13 cellular contexts compared by ENCODE assay signal in genomic region chr15:40420793-40421192, GRCh38. TPM values are rescaled to one million over a fixed set of nuclear protein-coding genes. Genes with fewer than 3 reads are reported as not detected.
DNase-seq lines count a peak whose midpoint lies in the region; ATAC-seq, FAIRE-seq and TF ChIP-seq lines count a peak whose summit lies in the region.
"Had no signal": no experiment of that assay in that cellular context is flagged by ENCODE, and none has a peak within 500 bp of the region (broad histone marks: within the 10 kb centered on the region; RNA-seq: fewer than 3 reads in every experiment).

No MANE protein-coding gene starts in this region.

- TF ChIP-seq POLR2A in K562 (conservative IDR thresholded peaks at IDR 0.05) (no peak), lower leg skin (IDR thresholded peaks at IDR 0.05) (no peak)

- H3K36me3 ChIP-seq in K562 (ENCODE audit: control insufficient read depth, insufficient read depth, low read length) (no peaks in the 10 kb centered on the region), lung (ENCODE audit: control insufficient read depth in 2 of 2, insufficient read depth in 2 of 2, low read length in 2 of 2) (peaks cover 0 to 16% of the 10 kb centered on the region in 2 donors)

- TF ChIP-seq CTCF in K562 (IDR thresholded peaks at IDR 0.05 in 2 of 3, conservative IDR thresholded peaks at IDR 0.05 in 1 of 3; ENCODE audit: insufficient read depth in 2 of 3, low read depth in 1 of 3, low read length in 3 of 3) (no peak), lung (IDR thresholded peaks at IDR 0.05; ENCODE audit: control extremely low read depth, extremely low read depth) (no peak), lower leg skin (IDR thresholded peaks at IDR 0.05) (no peak)

- FAIRE-seq in K562 (lab: Jason Lieb, UNC): no peak
- FAIRE-seq: astrocyte had no signal

- ATAC-seq in K562 (no peak), lung (ENCODE audit: insufficient read depth, low FRiP score) (peak; percentile 28), HG02588 (IDR thresholded peaks at IDR 0.05; ENCODE audit: unreplicated experiment) (no peak)

- no peak overlapping the region for H3K4me3 ChIP-seq in K562
- H3K4me3 ChIP-seq in lung: no peak overlapping the region
- H3K4me3 ChIP-seq in lower leg skin (ENCODE audit: low read depth, poor library complexity, severe bottlenecking): no peak overlapping the region

- POLR2A ChIA-PET in K562 (lab: Yijun Ruan, JAX): interaction anchor here (1.0 kb wide), 1 partner anchor 46 kb away, joined by 3 read pairs; no protein-coding TSS in a partner anchor

- in situ Hi-C loops in K562 (cut with MboI): loop anchor here (5.0 to 10.0 kb wide), 3 partner anchors 73 to 366 kb away; no protein-coding TSS in a partner anchor

- WGBS in K562 (ENCODE audit: insufficient coverage, low coverage, missing lambda C conversion rate): 69% methylated on average over 3 of the region's 3 CpGs
- WGBS in lung, 2 donors: 52 to 54% methylated on average over 3 of the region's 3 CpGs
- WGBS in lower leg skin, 2 donors: 30 to 42% methylated on average over 3 of the region's 3 CpGs

- 0 out of 4 replicates have a peak overlapping the region, but pooled peaks of 1 of the 2 experiments have one; percentile 18 for H3K9ac ChIP-seq in K562 (ENCODE audit: insufficient read depth in 1 of 2, low read depth in 2 of 2, low read length in 2 of 2)

- CTCF ChIA-PET in K562 (lab: Yijun Ruan, JAX; ENCODE audit: low intra/inter-chr PET ratio): interaction anchor here (1.8 to 3.1 kb wide), 4 partner anchors 52 to 141 kb away, joined by 7 to 28 read pairs (median 26); no protein-coding TSS in a partner anchor

- intact Hi-C loops in K562 (cut with micrococcal nuclease): loop anchor here (5.0 kb wide), 2 partner anchors 63 to 98 kb away; partner anchors contain the start of genes DISP2 and INAFM2
- intact Hi-C loops in lower leg skin (cut with DNase I; ENCODE audit: low total_unique reads): loop anchor here (5.0 to 10.0 kb wide), 2 partner anchors 46 to 138 kb away; partner anchors contain the start of gene ANKRD63

- H3K9me3 ChIP-seq in K562 (replicated peaks; ENCODE audit: control insufficient read depth, insufficient read depth, low read depth, low read length) (no peaks in the 10 kb centered on the region), lung (ENCODE audit: control insufficient read depth in 2 of 2, insufficient read depth in 1 of 2, low read length in 1 of 2) (no peaks in the 10 kb centered on the region)

- no peaks in the 10 kb centered on the region for H3K27me3 ChIP-seq in K562 (ENCODE audit: control insufficient read depth in 2 of 2, insufficient read depth in 2 of 2, low read length in 2 of 2)
- no peaks in the 10 kb centered on the region for H3K27me3 ChIP-seq in lung (ENCODE audit: control insufficient read depth, insufficient read depth)

- H3K4me1 ChIP-seq in K562 (replicated peaks in 1 of 2; ENCODE audit: control insufficient read depth in 2 of 2, insufficient read depth in 2 of 2, low read length in 2 of 2) (peaks cover 0 to 14% of the 10 kb centered on the region in 2 experiments; a peak in 3 of 5 replicates), lung (ENCODE audit: control insufficient read depth in 2 of 2, insufficient read depth in 2 of 2, low read length in 2 of 2) (peaks cover 0 to 3% of the 10 kb centered on the region in 2 donors)

- DNase-seq in COR-L47 (lab: John Stamatoyannopoulos, UW) (peak; percentile 57), LoVo (ENCODE audit: low spot score) (peak; percentile 91), K562 (ENCODE audit: extremely low read depth in 1 of 4, low spot score in 3 of 4) (no peak), lung (ENCODE audit: low spot score) (peak; percentile 82), lower leg skin (ENCODE audit: low spot score in 2 of 2) (no peak), activated gamma-delta T cell treated with Interleukin-2 at 50 U/mL for 16 hours (no peak)
- no peak for DNase-seq in activated T-cell treated with anti-CD3 and anti-CD28 coated beads, Interleukin-2, amount 50 U/mL, for 1 hour
- DNase-seq: activated CD8-positive, alpha-beta memory T cell treated with anti-CD3 and anti-CD28 coated beads, Interleukin-2, amount 10 ng/mL, durations not matched to agents 7 days and 5 days; CD8-positive, alpha-beta T cell; kidney glomerular epithelial cell; MM.1S had no signal

- TF ChIP-seq RAD21 in K562 (CRISPR knock-in tag; conservative IDR thresholded peaks at IDR 0.05 in 1 of 2, IDR thresholded peaks at IDR 0.05 in 1 of 2): no peak

- no peak overlapping the region for H3K4me2 ChIP-seq in K562 (ENCODE audit: insufficient read depth, low read length)

- no peak for TF ChIP-seq EP300 in K562 (IDR thresholded peaks at IDR 0.05; ENCODE audit: low read length)

- no peak overlapping the region for H3K27ac ChIP-seq in K562 (ENCODE audit: extremely low read depth, low read depth, low read length)
- H3K27ac ChIP-seq in lung (ENCODE audit: low read depth in 1 of 2, low read length in 1 of 2): no peak overlapping the region

- H3K79me2 ChIP-seq in K562 (ENCODE audit: control insufficient read depth, insufficient read depth, low read length): no peaks in the 10 kb centered on the region

- H4K20me1 ChIP-seq in K562 (replicated peaks; ENCODE audit: control insufficient read depth, insufficient read depth, low read length): no peaks in the 10 kb centered on the region

- H3K9me1 ChIP-seq in K562 (ENCODE audit: control insufficient read depth, insufficient read depth, low read length): no peaks in the 10 kb centered on the region

- no peak overlapping the region for H2AFZ ChIP-seq in K562 (ENCODE audit: low read depth, low read length)

- BruUV-seq in K562 (replicated peaks; lab: Mats Ljungman, UMichigan): no TSS peak

RNA-seq across cellular contexts. Expression of gene IVD, which starts 15.2 kb away (rescaled TPM):
- total RNA-seq in K562 (2011; cell fraction: chromatin; rRNA removed; ENCODE audit: low replicate concordance): 26.5 and 47.8 TPM in 2 replicates
- 16.8 and 18.7 TPM in 2 replicates for total RNA-seq in K562 (2011; cell fraction: nucleolus; rRNA removed)
- total RNA-seq in K562 (2011; cell fraction: nucleoplasm; rRNA removed): 20.5 and 23.3 TPM in 2 replicates
- total RNA-seq in K562 (2014; rRNA removed): 2.5 and 3.0 TPM in 2 replicates
- total RNA-seq in K562 (2014; rRNA removed; fragmentation: Illumina TruSeq; extraction: Trizol): 2.2 and 2.4 TPM in 2 replicates
- total RNA-seq in K562 (2015; rRNA removed; fragmentation: Illumina TruSeq; extraction: Trizol): 1.5 and 2.0 TPM in 2 replicates
- total RNA-seq in K562 (2021): 3.6 and 5.6 TPM in 2 replicates
- polyA plus RNA-seq in K562 (2011; rRNA removed): 4.5 and 6.9 TPM in 2 replicates
- polyA plus RNA-seq in K562 (2011; cell fraction: cytosol; rRNA removed): 2.1 and 4.2 TPM in 2 replicates
- 10.5 and 14.0 TPM in 2 replicates for polyA plus RNA-seq in K562 (2011; cell fraction: nucleus; rRNA removed)
- 1.4 and 3.7 TPM in 2 replicates for polyA plus RNA-seq in K562 (2012)
- 1.1 and 1.4 TPM in 2 replicates for polyA plus RNA-seq in K562 (2014; fragmentation: Illumina TruSeq; extraction: Trizol)
- under 1 TPM; 0.15 to 0.45 TPM for polyA plus RNA-seq in K562 (2014; fragmentation: Nextera tagmentation; extraction: Ambion mirVana)
- polyA plus RNA-seq in K562 (2014; rRNA removed): 2.9 and 3.5 TPM in 2 replicates
- 5.8 and 10.9 TPM in 2 replicates for polyA minus RNA-seq in K562 (2011; rRNA and poly(A)+ RNA removed)
- polyA minus RNA-seq in K562 (2011; cell fraction: cytosol; rRNA and poly(A)+ RNA removed): 3.1 and 4.5 TPM in 2 replicates
- 4.6 and 6.7 TPM in 2 replicates for polyA minus RNA-seq in K562 (2011; cell fraction: nucleus; rRNA and poly(A)+ RNA removed)
- total RNA-seq in lung: 10 to 100 TPM; 51.0 to 87.8 TPM
- 10 to 100 TPM; 41.4 to 47.6 TPM for polyA plus RNA-seq in lung
- total RNA-seq in lower leg skin: 10 to 100 TPM in 3 of 4 donors, 1 to 10 TPM in 1; 5.9 to 21.1 (median 12.6) TPM

RNA-seq across cellular contexts. Expression of gene BAHD1, which starts 20.0 kb away (rescaled TPM):
- total RNA-seq in K562 (2011; cell fraction: chromatin; rRNA removed; ENCODE audit: low replicate concordance): 30.6 and 63.4 TPM in 2 replicates
- total RNA-seq in K562 (2011; cell fraction: nucleolus; rRNA removed): 33.2 and 38.7 TPM in 2 replicates
- total RNA-seq in K562 (2011; cell fraction: nucleoplasm; rRNA removed): 31.7 and 43.1 TPM in 2 replicates
- total RNA-seq in K562 (2014; rRNA removed) (15.2 and 20.8 TPM in 2 replicates), K562 (2014; rRNA removed; fragmentation: Illumina TruSeq; extraction: Trizol) (9.7 and 10.3 TPM in 2 replicates), K562 (2015; rRNA removed; fragmentation: Illumina TruSeq; extraction: Trizol) (11.5 and 12.3 TPM in 2 replicates), K562 (2021) (33.6 and 38.5 TPM in 2 replicates), lung (10 to 100 TPM; 11.3 to 28.1 TPM), lower leg skin (10 to 100 TPM; 12.8 to 18.5 (median 16.2) TPM)
- polyA plus RNA-seq in K562 (2011; rRNA removed) (9.7 and 10.6 TPM in 2 replicates), K562 (2014; fragmentation: Illumina TruSeq; extraction: Trizol) (18.4 and 26.4 TPM in 2 replicates), K562 (2014; fragmentation: Nextera tagmentation; extraction: Ambion mirVana) (under 1 TPM; 0.55 to 0.80 TPM), K562 (2014; rRNA removed) (19.0 and 19.4 TPM in 2 replicates), lung (10 to 100 TPM; 12.8 to 14.5 TPM)
- 9.1 and 16.4 TPM in 2 replicates for polyA plus RNA-seq in K562 (2011; cell fraction: cytosol; rRNA removed)
- polyA plus RNA-seq in K562 (2011; cell fraction: nucleus; rRNA removed): 27.1 and 43.2 TPM in 2 replicates
- polyA plus RNA-seq in K562 (2012): 24.0 and 25.8 TPM in 2 replicates
- polyA minus RNA-seq in K562 (2011; rRNA and poly(A)+ RNA removed): 7.1 and 10.0 TPM in 2 replicates
- polyA minus RNA-seq in K562 (2011; cell fraction: cytosol; rRNA and poly(A)+ RNA removed): 12.7 TPM in 2 replicates
- polyA minus RNA-seq in K562 (2011; cell fraction: nucleus; rRNA and poly(A)+ RNA removed): 10.5 and 12.2 TPM in 2 replicates

RNA-seq across cellular contexts. Expression of gene KNSTRN, which starts 38.3 kb away (rescaled TPM):
- 84.3 and 130 TPM in 2 replicates for total RNA-seq in K562 (2011; cell fraction: chromatin; rRNA removed; ENCODE audit: low replicate concordance)
- 50.7 and 57.5 TPM in 2 replicates for total RNA-seq in K562 (2011; cell fraction: nucleolus; rRNA removed)
- total RNA-seq in K562 (2011; cell fraction: nucleoplasm; rRNA removed): 75.5 and 94.3 TPM in 2 replicates
- total RNA-seq in K562 (2014; rRNA removed) (51.4 and 62.3 TPM in 2 replicates), K562 (2014; rRNA removed; fragmentation: Illumina TruSeq; extraction: Trizol) (88.2 and 99.8 TPM in 2 replicates), K562 (2015; rRNA removed; fragmentation: Illumina TruSeq; extraction: Trizol) (85.8 and 87.3 TPM in 2 replicates), K562 (2021) (64.3 and 65.7 TPM in 2 replicates), lung (10 to 100 TPM; 14.8 to 16.6 TPM), lower leg skin (10 to 100 TPM in 3 of 4 donors, 1 to 10 TPM in 1; 7.6 to 24.8 (median 13.1) TPM)
- polyA plus RNA-seq in K562 (2011; rRNA removed) (59.7 and 80.0 TPM in 2 replicates), K562 (2014; fragmentation: Illumina TruSeq; extraction: Trizol) (74.7 and 75.0 TPM in 2 replicates), K562 (2014; fragmentation: Nextera tagmentation; extraction: Ambion mirVana) (10 to 100 TPM; 48.7 to 66.3 TPM), K562 (2014; rRNA removed) (61.9 and 63.9 TPM in 2 replicates), lung (10 to 100 TPM in 1 of 2 donors, 1 to 10 TPM in 1; 7.5 to 13.2 TPM)
- polyA plus RNA-seq in K562 (2011; cell fraction: cytosol; rRNA removed): 30.2 and 32.2 TPM in 2 replicates
- 38.3 and 42.7 TPM in 2 replicates for polyA plus RNA-seq in K562 (2011; cell fraction: nucleus; rRNA removed)
- polyA plus RNA-seq in K562 (2012): 31.8 and 42.4 TPM in 2 replicates
- polyA minus RNA-seq in K562 (2011; rRNA and poly(A)+ RNA removed): 111 and 131 TPM in 2 replicates
- 29.8 and 39.7 TPM in 2 replicates for polyA minus RNA-seq in K562 (2011; cell fraction: cytosol; rRNA and poly(A)+ RNA removed)
- polyA minus RNA-seq in K562 (2011; cell fraction: nucleus; rRNA and poly(A)+ RNA removed): 19.1 and 47.0 TPM in 2 replicates

RNA-seq across cellular contexts. Expression of gene CHST14, which starts 50.0 kb away (rescaled TPM):
- 4.2 and 14.3 TPM in 2 replicates for total RNA-seq in K562 (2011; cell fraction: chromatin; rRNA removed; ENCODE audit: low replicate concordance)
- 18.7 and 22.0 TPM in 2 replicates for total RNA-seq in K562 (2011; cell fraction: nucleolus; rRNA removed)
- 17.9 and 21.1 TPM in 2 replicates for total RNA-seq in K562 (2011; cell fraction: nucleoplasm; rRNA removed)
- total RNA-seq in K562 (2014; rRNA removed): 4.0 and 5.6 TPM in 2 replicates
- total RNA-seq in K562 (2014; rRNA removed; fragmentation: Illumina TruSeq; extraction: Trizol): 2.3 and 2.5 TPM in 2 replicates
- total RNA-seq in K562 (2015; rRNA removed; fragmentation: Illumina TruSeq; extraction: Trizol): 4.6 TPM in 2 replicates
- 11.2 and 12.1 TPM in 2 replicates for total RNA-seq in K562 (2021)
- polyA plus RNA-seq in K562 (2011; rRNA removed): 4.5 and 6.4 TPM in 2 replicates
- 6.6 and 8.1 TPM in 2 replicates for polyA plus RNA-seq in K562 (2011; cell fraction: cytosol; rRNA removed)
- polyA plus RNA-seq in K562 (2011; cell fraction: nucleus; rRNA removed): 4.8 and 5.2 TPM in 2 replicates
- 12.0 and 17.1 TPM in 2 replicates for polyA plus RNA-seq in K562 (2012)
- 6.3 and 7.5 TPM in 2 replicates for polyA plus RNA-seq in K562 (2014; fragmentation: Illumina TruSeq; extraction: Trizol)
- 1 to 10 TPM; 1.6 to 2.3 TPM for polyA plus RNA-seq in K562 (2014; fragmentation: Nextera tagmentation; extraction: Ambion mirVana)
- 3.9 and 4.8 TPM in 2 replicates for polyA plus RNA-seq in K562 (2014; rRNA removed)
- polyA minus RNA-seq in K562 (2011; rRNA and poly(A)+ RNA removed): 3.1 TPM in 2 replicates
- 6.2 and 11.7 TPM in 2 replicates for polyA minus RNA-seq in K562 (2011; cell fraction: cytosol; rRNA and poly(A)+ RNA removed)
- polyA minus RNA-seq in K562 (2011; cell fraction: nucleus; rRNA and poly(A)+ RNA removed): 2.7 and 3.8 TPM in 2 replicates
- 10 to 100 TPM; 13.6 to 20.0 TPM for total RNA-seq in lung
- polyA plus RNA-seq in lung: 10 to 100 TPM in 1 of 2 donors, 1 to 10 TPM in 1; 9.8 to 10.4 TPM
- total RNA-seq in lower leg skin: 1 to 10 TPM; 5.6 to 10.0 (median 8.8) TPM

Comparison
In these comparisons a context has a peak if more than half of its experiments do, and no peak if none do; other contexts are left out.
1. DNase-seq: peak in COR-L47 (single experiment), LoVo (single experiment) and lung (single experiment); none in K562 (0 of 4), lower leg skin (0 of 2), activated T-cell treated with anti-CD3 and anti-CD28 coated beads, Interleukin-2, amount 50 U/mL, for 1 hour (single experiment) and activated gamma-delta T cell treated with Interleukin-2 at 50 U/mL for 16 hours (single experiment).